Comparison of ENCODE assay signal across 1 cellular context in the genomic region with DNA sequence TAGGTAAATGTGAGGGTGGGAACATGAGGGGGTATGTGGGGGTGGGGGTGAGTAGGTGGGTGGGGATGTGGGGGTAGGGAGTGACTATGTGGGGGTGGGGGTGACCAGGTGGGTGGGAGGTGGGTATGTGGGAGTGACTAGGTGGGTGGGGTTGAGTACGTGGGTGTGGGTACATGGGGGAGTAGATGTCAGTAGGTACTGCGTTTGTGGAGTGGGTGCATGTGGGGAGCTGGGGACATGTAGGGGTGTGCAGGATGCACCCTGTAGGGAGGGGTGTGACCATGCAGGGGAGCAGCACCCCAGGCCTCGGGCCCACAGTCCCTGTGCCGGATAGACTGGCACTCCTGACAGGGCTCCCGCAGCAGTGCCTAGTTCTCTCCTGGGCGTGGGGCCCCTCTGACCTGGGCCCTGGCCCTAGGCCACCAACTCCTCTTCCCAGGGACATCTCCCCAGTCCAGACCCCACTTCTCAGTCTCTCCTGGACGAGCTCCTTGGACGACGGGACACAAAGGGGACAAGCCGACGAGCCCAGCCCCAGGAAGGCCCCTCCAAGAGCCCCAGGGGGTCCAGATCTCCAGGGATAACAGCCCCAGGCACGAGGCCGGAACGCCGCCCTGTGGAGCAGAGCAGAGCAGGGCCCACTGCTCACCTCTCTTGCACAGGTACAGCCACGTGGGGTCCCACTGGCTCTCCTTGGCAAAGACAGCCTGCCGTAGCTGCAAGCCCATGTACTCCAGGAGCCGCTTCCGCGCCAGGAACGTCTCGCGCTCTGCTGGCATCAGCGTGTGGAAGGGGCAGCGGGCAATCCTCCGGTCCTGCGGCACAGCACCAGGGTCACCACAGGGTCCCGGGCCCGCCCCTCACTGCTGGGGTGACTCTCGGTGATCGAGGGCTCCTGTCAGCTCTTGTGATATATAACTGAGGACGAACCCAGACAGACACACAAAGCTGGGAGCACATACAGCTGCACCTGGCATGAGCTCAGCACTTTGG.
TF ChIP-seq lines count a peak whose summit lies in the region.

No MANE protein-coding gene starts in this region.

TF ChIP-seq in SK-N-SH treated with all-trans-retinoic acid at 6 μM for 48 hours, 23 proteins besides CTCF, POLR2A, EP300 and RAD21 (continued from another document):
- no peak for TF ChIP-seq PPARA (CRISPR knock-in tag; IDR thresholded peaks at IDR 0.05; ENCODE audit: borderline replicate concordance)
- TF ChIP-seq TCF4 (CRISPR knock-in tag; IDR thresholded peaks at IDR 0.05; ENCODE audit: borderline replicate concordance): no peak
- no peak for TF ChIP-seq ZNF565 (CRISPR knock-in tag; conservative IDR thresholded peaks at IDR 0.05; ENCODE audit: low read depth)
- TF ChIP-seq OSR1 (CRISPR knock-in tag; IDR thresholded peaks at IDR 0.05): no peak
- TF ChIP-seq, protein P1, sequence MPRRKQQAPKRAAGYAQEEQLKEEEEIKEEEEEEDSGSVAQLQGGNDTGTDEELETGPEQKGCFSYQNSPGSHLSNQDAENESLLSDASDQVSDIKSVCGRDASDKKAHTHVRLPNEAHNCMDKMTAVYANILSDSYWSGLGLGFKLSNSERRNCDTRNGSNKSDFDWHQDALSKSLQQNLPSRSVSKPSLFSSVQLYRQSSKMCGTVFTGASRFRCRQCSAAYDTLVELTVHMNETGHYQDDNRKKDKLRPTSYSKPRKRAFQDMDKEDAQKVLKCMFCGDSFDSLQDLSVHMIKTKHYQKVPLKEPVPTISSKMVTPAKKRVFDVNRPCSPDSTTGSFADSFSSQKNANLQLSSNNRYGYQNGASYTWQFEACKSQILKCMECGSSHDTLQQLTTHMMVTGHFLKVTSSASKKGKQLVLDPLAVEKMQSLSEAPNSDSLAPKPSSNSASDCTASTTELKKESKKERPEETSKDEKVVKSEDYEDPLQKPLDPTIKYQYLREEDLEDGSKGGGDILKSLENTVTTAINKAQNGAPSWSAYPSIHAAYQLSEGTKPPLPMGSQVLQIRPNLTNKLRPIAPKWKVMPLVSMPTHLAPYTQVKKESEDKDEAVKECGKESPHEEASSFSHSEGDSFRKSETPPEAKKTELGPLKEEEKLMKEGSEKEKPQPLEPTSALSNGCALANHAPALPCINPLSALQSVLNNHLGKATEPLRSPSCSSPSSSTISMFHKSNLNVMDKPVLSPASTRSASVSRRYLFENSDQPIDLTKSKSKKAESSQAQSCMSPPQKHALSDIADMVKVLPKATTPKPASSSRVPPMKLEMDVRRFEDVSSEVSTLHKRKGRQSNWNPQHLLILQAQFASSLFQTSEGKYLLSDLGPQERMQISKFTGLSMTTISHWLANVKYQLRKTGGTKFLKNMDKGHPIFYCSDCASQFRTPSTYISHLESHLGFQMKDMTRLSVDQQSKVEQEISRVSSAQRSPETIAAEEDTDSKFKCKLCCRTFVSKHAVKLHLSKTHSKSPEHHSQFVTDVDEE (CRISPR knock-in tag; IDR thresholded peaks at IDR 0.05): no peak
- TF ChIP-seq, protein P2, sequence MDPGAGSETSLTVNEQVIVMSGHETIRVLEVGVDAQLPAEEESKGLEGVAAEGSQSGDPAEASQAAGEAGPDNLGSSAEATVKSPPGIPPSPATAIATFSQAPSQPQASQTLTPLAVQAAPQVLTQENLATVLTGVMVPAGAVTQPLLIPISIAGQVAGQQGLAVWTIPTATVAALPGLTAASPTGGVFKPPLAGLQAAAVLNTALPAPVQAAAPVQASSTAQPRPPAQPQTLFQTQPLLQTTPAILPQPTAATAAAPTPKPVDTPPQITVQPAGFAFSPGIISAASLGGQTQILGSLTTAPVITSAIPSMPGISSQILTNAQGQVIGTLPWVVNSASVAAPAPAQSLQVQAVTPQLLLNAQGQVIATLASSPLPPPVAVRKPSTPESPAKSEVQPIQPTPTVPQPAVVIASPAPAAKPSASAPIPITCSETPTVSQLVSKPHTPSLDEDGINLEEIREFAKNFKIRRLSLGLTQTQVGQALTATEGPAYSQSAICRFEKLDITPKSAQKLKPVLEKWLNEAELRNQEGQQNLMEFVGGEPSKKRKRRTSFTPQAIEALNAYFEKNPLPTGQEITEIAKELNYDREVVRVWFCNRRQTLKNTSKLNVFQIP (CRISPR knock-in tag; IDR thresholded peaks at IDR 0.05; ENCODE audit: borderline replicate concordance, low read depth): no peak
- TF ChIP-seq TOX (CRISPR knock-in tag; IDR thresholded peaks at IDR 0.05; ENCODE audit: borderline replicate concordance): no peak
- no peak for TF ChIP-seq ZNF70 (CRISPR knock-in tag; IDR thresholded peaks at IDR 0.05)
- no peak for TF ChIP-seq CSDC2 (CRISPR knock-in tag; IDR thresholded peaks at IDR 0.05)
- TF ChIP-seq PATZ1 (CRISPR knock-in tag; IDR thresholded peaks at IDR 0.05; ENCODE audit: borderline replicate concordance): no peak
- no peak for TF ChIP-seq ZFP30 (CRISPR knock-in tag; IDR thresholded peaks at IDR 0.05)
- no peak for TF ChIP-seq ESRRG (CRISPR knock-in tag; IDR thresholded peaks at IDR 0.05)
